ENCODE assay signal across 10 cellular contexts in the genomic region with DNA sequence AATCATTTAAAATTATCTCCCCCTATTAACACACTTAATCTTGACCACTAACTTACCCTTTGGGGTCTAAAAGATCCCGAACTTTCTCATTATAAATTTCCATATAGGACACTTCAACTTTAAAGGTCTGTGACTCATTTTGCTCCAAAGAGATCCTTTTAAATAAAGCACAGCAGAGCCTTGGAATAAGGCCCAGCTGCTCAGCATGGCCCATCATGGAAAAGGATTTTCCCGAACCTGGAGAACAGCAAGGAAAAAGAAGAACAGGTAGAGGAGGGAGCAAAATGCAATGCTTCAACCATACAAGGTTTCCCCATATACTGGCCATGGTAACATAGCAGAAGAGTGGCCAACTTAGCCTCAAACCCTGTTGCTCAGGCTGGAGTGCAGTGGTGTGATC.
"Had no signal": no experiment of that assay in that cellular context is flagged by ENCODE, and none has a peak within 500 bp of the region (broad histone marks: within the 10 kb centered on the region; RNA-seq: fewer than 3 reads in every experiment).

No MANE protein-coding gene starts in this region.

- H3K4me3 Mint-ChIP-seq: GM23338, H9, IgD-negative memory B cell had no signal

- FAIRE-seq: H1, H54, HTR-8/SVneo had no signal

- H3K4me2 ChIP-seq: GM23338, KMS-11 had no signal

- H3K4me1 Mint-ChIP-seq: GM23338, H9, IgD-negative memory B cell had no signal

- H3K9me3 Mint-ChIP-seq: GM23338, H9, IgD-negative memory B cell had no signal

- H3K27ac ChIP-seq: KMS-11 had no signal

- H3K27ac Mint-ChIP-seq: GM23338, IgD-negative memory B cell had no signal

- H2AFZ ChIP-seq: GM23338 had no signal

- H3K4me3 ChIP-seq: GM23338 had no signal

- H3K9ac ChIP-seq: KMS-11 had no signal

- H3K27me3 Mint-ChIP-seq: IgD-negative memory B cell had no signal

- ATAC-seq: GM23338 had no signal

- DNase-seq: H9, HCEC 1CT, Karpas-422, KBM-7 had no signal
